ENCODE assay signal across 14 cellular contexts in the genomic region with DNA sequence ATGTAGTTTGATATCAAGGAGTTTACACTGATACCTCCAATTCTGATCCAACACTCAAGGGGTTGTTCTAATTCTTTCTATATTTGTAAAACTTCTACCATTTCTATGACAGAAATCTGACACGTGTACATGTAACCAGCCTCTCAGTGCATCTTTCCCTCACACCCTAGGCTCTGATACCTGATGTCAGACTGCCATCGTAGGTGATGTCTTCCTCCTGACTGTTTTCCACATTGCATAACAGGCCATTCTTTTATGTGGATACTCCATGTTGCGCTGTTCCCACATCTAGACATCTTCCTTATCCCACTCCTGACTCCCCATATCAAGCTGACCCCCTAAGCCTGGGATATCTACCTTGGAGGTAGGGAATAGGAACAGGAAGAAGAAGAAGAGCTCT.
DNase-seq lines count a peak whose midpoint lies in the region; TF ChIP-seq lines count a peak whose summit lies in the region.
"Had no signal": no experiment of that assay in that cellular context is flagged by ENCODE, and none has a peak within 500 bp of the region (broad histone marks: within the 10 kb centered on the region; RNA-seq: fewer than 3 reads in every experiment).

No MANE protein-coding gene starts in this region.

- H3K4me3 Mint-ChIP-seq in Calu3 (ENCODE audit: low read depth, unreplicated experiment) (no peak overlapping the region), chondrocyte (ENCODE audit: unreplicated experiment) (no peak overlapping the region)
- H3K4me3 Mint-ChIP-seq: CD4-positive, alpha-beta T cell; GM23338 had no signal

- H3K36me3 Mint-ChIP-seq in Calu3 (ENCODE audit: insufficient read depth, unreplicated experiment) (peaks cover 63% of the 10 kb centered on the region), chondrocyte (ENCODE audit: low read depth) (peaks cover 3% of the 10 kb centered on the region)

- no peak overlapping the region for H3K9ac ChIP-seq in GM23248

- H3K79me2 ChIP-seq in GM23248 (ENCODE audit: insufficient read depth), result peaks cover 91% of the 10 kb centered on the region

- DNase-seq in Calu3 (no peak), chondrocyte (ENCODE audit: low spot score) (no peak), GM23248 (no peak), NCI-H2029 treated with DMSO at 0.1 percent for 48 hours (lab: John Stamatoyannopoulos, UW) (no peak), GM19238 (ENCODE audit: insufficient read length, low spot score) (no peak)
- DNase-seq: AML-193; CD4-positive, alpha-beta T cell; DMS79 treated with DMSO at 0.1 percent for 48 hours; GF-D8; HCEC 1CT had no signal

- H3K36me3 ChIP-seq in neutrophil (no peaks in the 10 kb centered on the region), GM23248 (ENCODE audit: low read depth) (no peaks in the 10 kb centered on the region)

- H3K27ac ChIP-seq in neutrophil (peak overlapping the region; percentile 23), GM23248 (no peak overlapping the region)
- H3K27ac ChIP-seq: C4-2B had no signal

- H3K4me3 ChIP-seq in neutrophil (ENCODE audit: low read depth in 1 of 2, low read length in 1 of 2) (no peak overlapping the region), GM23248 (no peak overlapping the region)
- H3K4me3 ChIP-seq: GM23338, K562 had no signal

- intact Hi-C loops in Calu3 (cut with micrococcal nuclease; ENCODE audit: unreplicated experiment), result no loop called here

- no peaks in the 10 kb centered on the region for H3K27me3 Mint-ChIP-seq in Calu3 (ENCODE audit: unreplicated experiment)
- H3K27me3 Mint-ChIP-seq in chondrocyte (ENCODE audit: low read depth), result no peaks in the 10 kb centered on the region
- H3K27me3 Mint-ChIP-seq: CD4-positive, alpha-beta T cell had no signal

- in situ Hi-C loops in GM23248 (cut with MboI), result no loop called here

- no peaks in the 10 kb centered on the region for H3K27me3 ChIP-seq in neutrophil
- H3K27me3 ChIP-seq in GM23248 (replicated peaks; ENCODE audit: insufficient read depth), result no peaks in the 10 kb centered on the region

- H3K4me1 ChIP-seq in neutrophil (ENCODE audit: control insufficient read depth in 1 of 2, insufficient read depth in 1 of 2, low read depth in 1 of 2, low read length in 1 of 2) (peaks cover 22 to 34% of the 10 kb centered on the region in 2 experiments), GM23248 (ENCODE audit: insufficient read depth) (peaks cover 52% of the 10 kb centered on the region)

- 97 to 98% methylated on average over 3 of the region's 3 CpGs for WGBS in GM23248 (ENCODE audit: low coverage in 1 of 2, low lambda C conversion rate in 2 of 2, missing lambda C conversion rate in 2 of 2), 2 experiments

- TF ChIP-seq CTCF in Calu3 (IDR thresholded peaks at IDR 0.05; ENCODE audit: unreplicated experiment), result no peak
- no peak for TF ChIP-seq CTCF in chondrocyte (IDR thresholded peaks at IDR 0.05)
- no peak for TF ChIP-seq CTCF in neutrophil (IDR thresholded peaks at IDR 0.05)

- no peaks in the 10 kb centered on the region for H3K9me2 ChIP-seq in GM23248 (ENCODE audit: insufficient read depth)

- H3K9me3 ChIP-seq in neutrophil, result no peaks in the 10 kb centered on the region
- no peaks in the 10 kb centered on the region for H3K9me3 ChIP-seq in GM23248 (ENCODE audit: low read depth)

- H4K20me1 ChIP-seq in GM23248 (ENCODE audit: insufficient read depth), result peaks cover 3% of the 10 kb centered on the region; the same call in 1 of the 2 replicates

- peak overlapping the region; percentile 21 for H3K27ac Mint-ChIP-seq in Calu3 (ENCODE audit: unreplicated experiment)
- peak overlapping the region; percentile 22 for H3K27ac Mint-ChIP-seq in chondrocyte (ENCODE audit: unreplicated experiment)
- H3K27ac Mint-ChIP-seq: CD4-positive, alpha-beta T cell; GM23338 had no signal

- CTCF ChIA-PET in Calu3 (lab: Charles Lee), result no interaction called here

- no peak overlapping the region for H3K4me2 ChIP-seq in GM23248 (ENCODE audit: unreplicated experiment)
- H3K4me2 ChIP-seq: GM23338 had no signal

- no TSS peak for BruUV-seq in Calu3 (replicated peaks; lab: Mats Ljungman, UMichigan)

- H3K9me3 Mint-ChIP-seq in Calu3 (ENCODE audit: low read depth, unreplicated experiment) (no peaks in the 10 kb centered on the region), chondrocyte (ENCODE audit: low read depth) (no peaks in the 10 kb centered on the region)

- H3K4me1 Mint-ChIP-seq in Calu3 (ENCODE audit: low read depth, unreplicated experiment) (peaks cover 63% of the 10 kb centered on the region), chondrocyte (ENCODE audit: low read depth) (peaks cover 86% of the 10 kb centered on the region)

- H3F3A ChIP-seq in GM23248 (ENCODE audit: insufficient read depth), result peaks cover 44% of the 10 kb centered on the region

- H2AFZ ChIP-seq in GM23248, result no peak overlapping the region
- H2AFZ ChIP-seq: GM23338 had no signal
